36 cellular contexts compared by ENCODE assay signal in genomic region chr2:223503746-223504145, GRCh38.
"Had no signal": no experiment of that assay in that cellular context is flagged by ENCODE, and none has a peak within 500 bp of the region (broad histone marks: within the 10 kb centered on the region; RNA-seq: fewer than 3 reads in every experiment).

No MANE protein-coding gene starts in this region.

- H3K4me1 ChIP-seq: body of pancreas, Peyer's patch had no signal

- H3K27ac ChIP-seq: body of pancreas, KMS-11, Peyer's patch, WERI-Rb-1 had no signal

- H3K27me3 ChIP-seq: body of pancreas, Peyer's patch had no signal

- FAIRE-seq: astrocyte had no signal

- H3K4me3 ChIP-seq: body of pancreas, Peyer's patch had no signal

- ATAC-seq: activated CD8-positive, alpha-beta memory T cell treated with anti-CD3 and anti-CD28 coated beads, Interleukin-2, amount 10 ng/mL, durations not matched to agents 7 days and 5 days; body of pancreas; PC-3; Right ventricle myocardium inferior; SK-N-SH treated with all-trans-retinoic acid at 6 μM for 48 hours had no signal

- DNase-seq: activated CD4-positive, alpha-beta memory T cell treated with anti-CD3 and anti-CD28 coated beads, Interleukin-2, amount 10 ng/mL, durations not matched to agents 7 days and 5 days; activated CD4-positive, alpha-beta T cell treated with anti-CD3 and anti-CD28 coated beads for 1 hour; activated CD4-positive, alpha-beta T cell treated with anti-CD3 and anti-CD28 coated beads for 48 hours; activated CD4-positive, CD25-positive, alpha-beta regulatory T cell; activated CD8-positive, alpha-beta memory T cell treated with anti-CD3 and anti-CD28 coated beads for 24 hours; activated CD8-positive, alpha-beta memory T cell treated with anti-CD3 and anti-CD28 coated beads, Interleukin-2, amount 10 ng/mL, durations not matched to agents 7 days and 5 days; activated CD8-positive, alpha-beta memory T cell treated with anti-CD3 and anti-CD28 coated beads, Interleukin-2, amount 50 U/mL, for 48 hours; activated effector memory CD4-positive, alpha-beta T cell treated with Interleukin-2 at 50 U/mL for 16 hours; activated naive CD4-positive, alpha-beta T cell treated with anti-CD3 and anti-CD28 coated beads, Interleukin-2, amount 50 U/mL, for 16 hours; activated naive CD8-positive, alpha-beta T cell treated with anti-CD3 and anti-CD28 coated beads for 36 hours; activated T-cell treated with anti-CD3 and anti-CD28 coated beads, Interleukin-2, amount 50 U/mL, for 48 hours; amygdala; body of pancreas; central memory CD4-positive, alpha-beta T cell; NCI-H1048; NCI-H1105 treated with DMSO at 0.1 percent for 48 hours; NCI-H1436; NCI-H1694; NCI-H1930; NCI-H2081 treated with DMSO at 0.1 percent for 48 hours; NCI-H226; NCI-H446 treated with DMSO at 0.1 percent for 48 hours; NCI-H524; NCI-H69; NK-92 treated with Interleukin-12 subunit alpha and Interleukin-12 subunit beta, amount 100 ng/mL, for 24 hours; PC-3; Peyer's patch; RPMI8226; SIG-M5; T-helper 1 cell; T1000; WERI-Rb-1 had no signal

- H3K36me3 ChIP-seq: Peyer's patch, WERI-Rb-1 had no signal
